ENCODE assay signal across 30 cellular contexts in genomic region chr10:42875388-42875755, GRCh38.
"Had no signal": no experiment of that assay in that cellular context is flagged by ENCODE, and none has a peak within 500 bp of the region (broad histone marks: within the 10 kb centered on the region; RNA-seq: fewer than 3 reads in every experiment).

No MANE protein-coding gene starts in this region.

- H3K27ac ChIP-seq: esophagus squamous epithelium, pancreas, prostate gland, stomach, thyroid gland, WERI-Rb-1 had no signal

- DNase-seq: activated CD4-positive, alpha-beta T cell treated with anti-CD3 and anti-CD28 coated beads for 48 hours; activated CD4-positive, alpha-beta T cell treated with anti-CD3 and anti-CD28 coated beads, Interleukin-2, amount 50 U/mL, for 48 hours; activated naive CD4-positive, alpha-beta T cell; activated T-cell treated with anti-CD3 and anti-CD28 coated beads, Interleukin-2, amount 50 U/mL, for 48 hours; dermis blood vessel endothelial cell; effector CD4-positive, alpha-beta T cell; esophagus squamous epithelium; nephron progenitor cell; pancreas; retina; stimulated activated CD4-positive, alpha-beta T cell treated with anti-CD3 and anti-CD28 coated beads, Interleukin-15, amount 100 ng/mL, for 24 hours; stimulated activated CD4-positive, alpha-beta T cell treated with anti-CD3 and anti-CD28 coated beads, Interleukin-2, amount 100 ng/mL, for 24 hours; stimulated activated naive B cell treated with anti-CD40 and anti-IgM and Interleukin-4, amounts not matched to agents 10 μg/mL and 1 μg/mL and 100 μg/mL, for 72 hours; stomach; T-helper 17 cell; thyroid gland; WERI-Rb-1 had no signal

- H3K27ac Mint-ChIP-seq: activated naive CD4-positive, alpha-beta T cell treated with anti-CD3 and anti-CD28 coated beads, Interleukin-2, amount 50 U/mL, for 72 hours; stimulated activated naive B cell treated with anti-CD40 and anti-IgM and Interleukin-4, amounts not matched to agents 10 μg/mL and 1 μg/mL and 100 μg/mL, for 72 hours; T-helper 17 cell had no signal

- H3K9me3 Mint-ChIP-seq: activated naive CD4-positive, alpha-beta T cell treated with anti-CD3 and anti-CD28 coated beads, Interleukin-2, amount 50 U/mL, for 72 hours; central memory CD8-positive, alpha-beta T cell had no signal

- H3K4me1 ChIP-seq: pancreas, prostate gland, thyroid gland had no signal

- ATAC-seq: activated CD4-positive, CD25-positive, alpha-beta regulatory T cell treated with anti-CD3 and anti-CD28 coated beads, Interleukin-2, amount 50 U/mL, for 24 hours; activated naive CD4-positive, alpha-beta T cell treated with anti-CD3 and anti-CD28 coated beads, Interleukin-2, amount 50 U/mL, for 72 hours; left lung; pancreas; sciatic nerve; stimulated activated naive B cell treated with anti-CD40 and anti-IgM and Interleukin-4, amounts not matched to agents 10 μg/mL and 1 μg/mL and 100 μg/mL, for 72 hours; T-helper 17 cell had no signal

- H3K27me3 ChIP-seq: pancreas, thyroid gland, upper lobe of left lung had no signal

- H3K36me3 ChIP-seq: esophagus squamous epithelium, left lung, pancreas, prostate gland, stomach, thyroid gland, upper lobe of left lung, WERI-Rb-1 had no signal

- H3K4me1 Mint-ChIP-seq: central memory CD8-positive, alpha-beta T cell; stimulated activated naive B cell treated with anti-CD40 and anti-IgM and Interleukin-4, amounts not matched to agents 10 μg/mL and 1 μg/mL and 100 μg/mL, for 72 hours had no signal

- H3K4me3 ChIP-seq: esophagus squamous epithelium, left lung, lung, mucosa of descending colon, pancreas, prostate gland, skin epidermis, stomach, thyroid gland, upper lobe of left lung had no signal

- H3K4me3 Mint-ChIP-seq: central memory CD8-positive, alpha-beta T cell; nephron progenitor cell; stimulated activated naive B cell treated with anti-CD40 and anti-IgM and Interleukin-4, amounts not matched to agents 10 μg/mL and 1 μg/mL and 100 μg/mL, for 72 hours; T-helper 17 cell had no signal

- H3K36me3 Mint-ChIP-seq: activated naive CD4-positive, alpha-beta T cell treated with anti-CD3 and anti-CD28 coated beads, Interleukin-2, amount 50 U/mL, for 72 hours; stimulated activated naive B cell treated with anti-CD40 and anti-IgM and Interleukin-4, amounts not matched to agents 10 μg/mL and 1 μg/mL and 100 μg/mL, for 72 hours had no signal

- FAIRE-seq: bronchial epithelial cell, frontal cortex, islet of Langerhans, pancreas had no signal

- H3K9me3 ChIP-seq: esophagus squamous epithelium, left lung, mucosa of descending colon, pancreas, prostate gland, stomach, thyroid gland, upper lobe of left lung had no signal
